ENCODE assay signal across 15 cellular contexts in the genomic region with DNA sequence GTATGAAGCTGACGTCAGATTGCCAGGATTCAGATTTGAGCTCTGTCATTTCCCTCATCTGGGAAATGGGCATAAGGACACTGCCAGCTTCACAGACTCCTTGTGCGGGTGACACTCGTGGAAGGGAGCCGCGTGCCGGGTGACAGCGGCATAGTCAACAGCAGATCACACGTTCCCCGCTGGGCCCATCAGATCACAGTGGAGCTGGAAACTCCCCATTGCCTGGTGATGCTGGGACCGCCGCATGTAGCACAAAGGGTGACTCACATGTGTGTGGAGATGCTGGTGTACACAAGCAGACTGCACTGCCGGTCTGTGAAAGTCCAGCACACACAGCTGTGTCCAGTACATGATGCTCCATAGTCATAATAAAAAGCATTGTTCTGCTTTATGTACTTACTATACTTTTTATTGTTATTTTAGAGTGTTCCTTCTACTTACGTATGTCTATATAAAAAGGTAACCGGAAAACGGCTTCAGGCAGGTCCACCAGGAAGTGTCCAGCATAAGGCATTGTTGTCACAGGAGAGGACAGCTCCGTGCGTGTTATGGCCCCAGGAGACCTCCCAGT. TPM values are rescaled to one million over a fixed set of nuclear protein-coding genes. Genes with fewer than 3 reads are reported as not detected.
"Had no signal": no experiment of that assay in that cellular context is flagged by ENCODE, and none has a peak within 500 bp of the region (broad histone marks: within the 10 kb centered on the region; RNA-seq: fewer than 3 reads in every experiment).

No MANE protein-coding gene starts in this region.

- H3K4me3 Mint-ChIP-seq: activated CD8-positive, alpha-beta T cell treated with anti-CD3 and anti-CD28 coated beads, Interleukin-2, amount 10 ng/mL, durations not matched to agents 7 days and 5 days; stimulated activated naive CD8-positive, alpha-beta T cell treated with anti-CD3 and anti-CD28 coated beads, Interleukin-15, Interleukin-2, amounts not matched to agents 100 ng/mL and 50 ng/mL, for 24 hours; T-cell had no signal

- H3K36me3 ChIP-seq: upper lobe of right lung, WERI-Rb-1 had no signal

- H3K36me3 Mint-ChIP-seq: immature natural killer cell, T-cell had no signal

- DNase-seq: activated CD4-positive, alpha-beta T cell treated with anti-CD3 and anti-CD28 coated beads for 4 hours; activated CD8-positive, alpha-beta memory T cell treated with anti-CD3 and anti-CD28 coated beads, Interleukin-2, amount 50 U/mL, for 48 hours; activated CD8-positive, alpha-beta T cell treated with anti-CD3 and anti-CD28 coated beads, Interleukin-2, amount 10 ng/mL, durations not matched to agents 7 days and 5 days; dermis blood vessel endothelial cell; head of caudate nucleus; immature natural killer cell; psoas muscle; upper lobe of right lung; WERI-Rb-1 had no signal

- H3K27ac Mint-ChIP-seq: activated CD8-positive, alpha-beta T cell treated with anti-CD3 and anti-CD28 coated beads, Interleukin-2, amount 10 ng/mL, durations not matched to agents 7 days and 5 days; stimulated activated naive CD8-positive, alpha-beta T cell treated with anti-CD3 and anti-CD28 coated beads, Interleukin-15, Interleukin-2, amounts not matched to agents 100 ng/mL and 50 ng/mL, for 24 hours; T-cell had no signal

- H3K4me1 Mint-ChIP-seq: immature natural killer cell, T-cell had no signal

- H3K27ac ChIP-seq: epithelial cell of prostate, psoas muscle, upper lobe of right lung, WERI-Rb-1 had no signal

- H3K4me3 ChIP-seq: psoas muscle, upper lobe of right lung had no signal

- H3K9me3 ChIP-seq: psoas muscle, upper lobe of right lung had no signal

- H3K9me3 Mint-ChIP-seq: immature natural killer cell; stimulated activated naive CD8-positive, alpha-beta T cell treated with anti-CD3 and anti-CD28 coated beads, Interleukin-15, Interleukin-2, amounts not matched to agents 100 ng/mL and 50 ng/mL, for 24 hours; T-cell had no signal

- H3K4me1 ChIP-seq: psoas muscle, upper lobe of right lung had no signal

RNA-seq across cellular contexts. Expression of gene SALL3, which starts 31.8 kb away (rescaled TPM):
- total RNA-seq: activated CD8-positive, alpha-beta T cell treated with anti-CD3 and anti-CD28 coated beads, Interleukin-2, amount 10 ng/mL, durations not matched to agents 7 days and 5 days; bronchial epithelial cell; chondrocyte; osteocyte; upper lobe of right lung had no signal
- polyA plus RNA-seq: immature natural killer cell had no signal
